ENCODE assay signal across 7 cellular contexts in the genomic region with DNA sequence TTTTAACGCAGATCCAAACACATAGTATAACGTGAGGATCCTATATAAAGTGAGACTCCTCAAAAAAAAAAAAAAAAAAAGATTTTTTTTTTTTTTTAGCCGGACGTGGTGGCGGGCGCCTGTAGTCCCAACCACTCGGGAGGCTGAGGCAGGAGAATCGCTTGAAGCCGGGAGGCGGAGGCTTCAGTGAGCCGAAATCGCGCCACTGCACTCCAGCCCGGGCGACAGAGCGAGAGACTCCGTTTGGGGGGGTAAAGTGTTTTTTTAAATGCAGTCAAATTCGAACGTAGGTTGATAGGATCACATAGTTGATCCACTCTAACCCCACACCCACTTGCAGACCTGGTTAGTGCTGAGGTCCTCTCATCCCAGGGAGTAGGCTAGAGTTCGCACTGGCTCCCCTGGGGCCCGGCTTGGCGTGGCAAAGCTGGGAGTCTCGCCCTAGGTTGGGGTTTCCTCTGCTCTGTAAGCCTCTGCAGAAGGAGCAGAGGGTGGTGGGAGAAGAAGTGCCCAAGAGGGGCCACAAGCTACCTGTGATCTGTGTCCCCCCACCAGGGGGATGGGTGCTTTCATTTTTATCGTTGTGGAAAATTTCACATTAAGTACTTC. TPM values are rescaled to one million over a fixed set of nuclear protein-coding genes. Genes with fewer than 3 reads are reported as not detected.
DNase-seq lines count a peak whose midpoint lies in the region; ATAC-seq and TF ChIP-seq lines count a peak whose summit lies in the region.

No MANE protein-coding gene starts in this region.

- intact Hi-C loops in gastrocnemius medialis (cut with DNase I; ENCODE audit: low total_unique reads): loop anchor here (1.0 kb wide), 2 partner anchors 15 to 21 kb away; a partner anchor contains a TSS

- no peaks in the 10 kb centered on the region for H3K9me3 Mint-ChIP-seq in T-cell

- H3K27me3 Mint-ChIP-seq in T-cell: peaks cover 5 to 15% of the 10 kb centered on the region in 2 donors

- H3K4me1 ChIP-seq in HAP-1 (peaks cover 15% of the 10 kb centered on the region), gastrocnemius medialis (peaks cover 9 to 17% of the 10 kb centered on the region in 2 donors)

- TF ChIP-seq CTCF in foreskin fibroblast (IDR thresholded peaks at IDR 0.05; ENCODE audit: low read depth, low read length) (no peak), gastrocnemius medialis (IDR thresholded peaks at IDR 0.05 in 4 of 5, conservative IDR thresholded peaks at IDR 0.05 in 1 of 5) (no peak)

- H3K27me3 ChIP-seq in HAP-1 (ENCODE audit: low read depth) (no peaks in the 10 kb centered on the region), gastrocnemius medialis (peaks cover 9 to 13% (median 12%) of the 10 kb centered on the region in 3 donors)

- H3K27ac ChIP-seq in gastrocnemius medialis: peak overlapping the region; percentile 38 to 68 (median 54)

- CTCF ChIA-PET in T-cell (lab: Charles Lee): no interaction called here

- in situ Hi-C loops in HAP-1 (cut with MboI; ENCODE audit: low sequenced_read_pairs): no loop called here
- in situ Hi-C loops in gastrocnemius medialis (cut with MboI; ENCODE audit: low sequenced_read_pairs in 4 of 4): no loop called here

- H3K36me3 Mint-ChIP-seq in T-cell: no peaks in the 10 kb centered on the region

- DNase-seq in HAP-1 (ENCODE audit: low spot score in 2 of 2) (no peak), T-cell (no peak), foreskin fibroblast (peak in 1 of 2 donors; percentile 15), gastrocnemius medialis (no peak)
- no peak for DNase-seq in stimulated activated naive CD4-positive, alpha-beta T cell (lab: John Stamatoyannopoulos, UW)

- peak overlapping the region; percentile 84 to 88 (median 86) for H3K4me3 Mint-ChIP-seq in T-cell

- H3K4me3 ChIP-seq in HAP-1 (peak overlapping the region; percentile 57), foreskin fibroblast (ENCODE audit: low read depth in 1 of 2, low read length in 2 of 2) (peak overlapping the region; percentile 62 to 73), gastrocnemius medialis (peak overlapping the region; percentile 58 to 61 (median 60))

- no peaks in the 10 kb centered on the region for H3K9me3 ChIP-seq in HAP-1
- no peaks in the 10 kb centered on the region for H3K9me3 ChIP-seq in gastrocnemius medialis

- H3K36me3 ChIP-seq in HAP-1 (replicated peaks) (peaks cover 5% of the 10 kb centered on the region), gastrocnemius medialis (no peaks in the 10 kb centered on the region)

- H3K4me1 Mint-ChIP-seq in T-cell: peaks cover 17 to 18% (median 18%) of the 10 kb centered on the region in 3 donors

- no peak for TF ChIP-seq POLR2A in gastrocnemius medialis (IDR thresholded peaks at IDR 0.05)

- POLR2A ChIA-PET in T-cell (lab: Charles Lee): no interaction called here

- no peak for ATAC-seq in T-cell (replicated peaks in 1 of 4)
- ATAC-seq in gastrocnemius medialis: no peak
- no peak for ATAC-seq in HG03378 (IDR thresholded peaks at IDR 0.05; ENCODE audit: unreplicated experiment)
- no peak for ATAC-seq in HG03432 (IDR thresholded peaks at IDR 0.05; ENCODE audit: unreplicated experiment)

- H3K27ac Mint-ChIP-seq in T-cell: no peak overlapping the region

RNA-seq across cellular contexts. Expression of a gene that starts 6.5 kb away (rescaled TPM):
- total RNA-seq in T-cell (1 to 10 TPM in 1 of 5 donors, under 1 TPM in 3, not detected in 1; 0.44 to 1.9 (median 0.51) TPM), gastrocnemius medialis (not detected)

RNA-seq across cellular contexts. Expression of a gene that starts 6.5 kb away (rescaled TPM):
- total RNA-seq in T-cell: 10 to 100 TPM in 2 of 5 donors, 1 to 10 TPM in 3; 4.3 to 13.3 (median 9.4) TPM
- total RNA-seq in gastrocnemius medialis: 10 to 100 TPM in 2 of 4 donors, 1 to 10 TPM in 2; 8.5 to 21.4 (median 10.2) TPM

RNA-seq across cellular contexts. Expression of a gene that starts 14.9 kb away (rescaled TPM):
- total RNA-seq in T-cell (1,000 to 10,000 TPM; 1,332 to 1,813 (median 1,414) TPM), gastrocnemius medialis (1,000 to 10,000 TPM; 1,345 to 1,665 (median 1,438) TPM)

RNA-seq across cellular contexts. Expression of a gene that starts 21.1 kb away (rescaled TPM):
- 1 to 10 TPM; 1.7 to 6.0 (median 5.0) TPM for total RNA-seq in T-cell
- under 1 TPM in 2 of 4 donors, not detected in 2; 0.11 to 0.36 TPM for total RNA-seq in gastrocnemius medialis

RNA-seq across cellular contexts. Expression of a gene that starts 38.0 kb away (rescaled TPM):
- total RNA-seq in T-cell: 1 to 10 TPM; 1.4 to 8.5 (median 4.9) TPM
- 1 to 10 TPM; 1.8 to 2.7 (median 2.4) TPM for total RNA-seq in gastrocnemius medialis
